In genomic region chr1:157310401-157310800, GRCh38 we compare ENCODE assay signal across 1 cellular context.
TF ChIP-seq lines count a peak whose summit lies in the region.

No MANE protein-coding gene starts in this region.

TF ChIP-seq in GM23338, 12 proteins besides CTCF, POLR2A, EP300 and RAD21 (continued from another document):
- TF ChIP-seq, protein P1, sequence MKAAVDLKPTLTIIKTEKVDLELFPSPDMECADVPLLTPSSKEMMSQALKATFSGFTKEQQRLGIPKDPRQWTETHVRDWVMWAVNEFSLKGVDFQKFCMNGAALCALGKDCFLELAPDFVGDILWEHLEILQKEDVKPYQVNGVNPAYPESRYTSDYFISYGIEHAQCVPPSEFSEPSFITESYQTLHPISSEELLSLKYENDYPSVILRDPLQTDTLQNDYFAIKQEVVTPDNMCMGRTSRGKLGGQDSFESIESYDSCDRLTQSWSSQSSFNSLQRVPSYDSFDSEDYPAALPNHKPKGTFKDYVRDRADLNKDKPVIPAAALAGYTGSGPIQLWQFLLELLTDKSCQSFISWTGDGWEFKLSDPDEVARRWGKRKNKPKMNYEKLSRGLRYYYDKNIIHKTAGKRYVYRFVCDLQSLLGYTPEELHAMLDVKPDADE (IDR thresholded peaks at IDR 0.05), result no peak
- no peak for TF ChIP-seq EZH2 (IDR thresholded peaks at IDR 0.05; ENCODE audit: low read depth, unreplicated experiment)
